21 cellular contexts compared by ENCODE assay signal in genomic region chr4:162392938-162393337, GRCh38.
DNase-seq lines count a peak whose midpoint lies in the region; ATAC-seq, FAIRE-seq and TF ChIP-seq lines count a peak whose summit lies in the region.
"Had no signal": no experiment of that assay in that cellular context is flagged by ENCODE, and none has a peak within 500 bp of the region (broad histone marks: within the 10 kb centered on the region; RNA-seq: fewer than 3 reads in every experiment).

No MANE protein-coding gene starts in this region.

- no peaks in the 10 kb centered on the region for H3K9me3 ChIP-seq in T-helper 17 cell (ENCODE audit: control insufficient read depth, low read length, poor library complexity, severe bottlenecking)
- H3K9me3 ChIP-seq: lower lobe of right lung, spleen had no signal

- no peaks in the 10 kb centered on the region for H3K4me1 Mint-ChIP-seq in T-helper 17 cell
- H3K4me1 Mint-ChIP-seq: CD4-positive, CD25-positive, alpha-beta regulatory T cell had no signal

- ATAC-seq in GM18498 (IDR thresholded peaks at IDR 0.05; ENCODE audit: unreplicated experiment) (peak; percentile 62), GM19035 (IDR thresholded peaks at IDR 0.05; ENCODE audit: unreplicated experiment) (peak; percentile 97), HG02885 (IDR thresholded peaks at IDR 0.05; ENCODE audit: poor library complexity, unreplicated experiment) (peak; percentile 58), HG03460 (IDR thresholded peaks at IDR 0.05; ENCODE audit: unreplicated experiment) (peak; percentile 50), HG03095 (IDR thresholded peaks at IDR 0.05; ENCODE audit: unreplicated experiment) (no peak), T-helper 17 cell (no peak)
- ATAC-seq: foreskin keratinocyte, lower lobe of right lung had no signal

- no peaks in the 10 kb centered on the region for H3K36me3 Mint-ChIP-seq in T-helper 17 cell (ENCODE audit: low read depth)
- H3K36me3 Mint-ChIP-seq: CD4-positive, CD25-positive, alpha-beta regulatory T cell had no signal

- no peak for DNase-seq in H54 (ENCODE audit: insufficient read length, low spot score)
- no peak for DNase-seq in T-helper 17 cell
- no peak for DNase-seq in GM19240 (ENCODE audit: insufficient read length, low spot score)
- DNase-seq: activated CD4-positive, alpha-beta T cell treated with anti-CD3 and anti-CD28 coated beads, Interleukin-2, amount 50 U/mL, for 4 hours; CD4-positive, CD25-positive, alpha-beta regulatory T cell; DMS 273 treated with DMSO at 0.1 percent for 48 hours; foreskin keratinocyte; HFFc6; hypothalamus; lower lobe of right lung; MV-4-11; NCI-H2029; SHP77 treated with DMSO at 0.1 percent for 48 hours; spleen had no signal

- no peaks in the 10 kb centered on the region for H3K27me3 Mint-ChIP-seq in T-helper 17 cell
- H3K27me3 Mint-ChIP-seq: CD4-positive, CD25-positive, alpha-beta regulatory T cell had no signal

- H3K27ac Mint-ChIP-seq in T-helper 17 cell = no peak overlapping the region
- H3K27ac Mint-ChIP-seq: CD4-positive, CD25-positive, alpha-beta regulatory T cell; HFFc6 had no signal

- FAIRE-seq in H54 (lab: Jason Lieb, UNC) = no peak
- FAIRE-seq: GM19239, keratinocyte had no signal

- H3K4me3 Mint-ChIP-seq in T-helper 17 cell = no peak overlapping the region
- H3K4me3 Mint-ChIP-seq: CD4-positive, CD25-positive, alpha-beta regulatory T cell; HFFc6 had no signal

- no peak for TF ChIP-seq POLR2A in H54 (IDR thresholded peaks at IDR 0.05; ENCODE audit: low read depth, low read length)

Comparison
In these comparisons a context has a peak if more than half of its experiments do, and no peak if none do; other contexts are left out.
1. ATAC-seq: peak in GM18498 (single experiment), GM19035 (single experiment), HG02885 (single experiment) and HG03460 (single experiment); none in HG03095 (single experiment) and T-helper 17 cell (single experiment).